In the genomic region with DNA sequence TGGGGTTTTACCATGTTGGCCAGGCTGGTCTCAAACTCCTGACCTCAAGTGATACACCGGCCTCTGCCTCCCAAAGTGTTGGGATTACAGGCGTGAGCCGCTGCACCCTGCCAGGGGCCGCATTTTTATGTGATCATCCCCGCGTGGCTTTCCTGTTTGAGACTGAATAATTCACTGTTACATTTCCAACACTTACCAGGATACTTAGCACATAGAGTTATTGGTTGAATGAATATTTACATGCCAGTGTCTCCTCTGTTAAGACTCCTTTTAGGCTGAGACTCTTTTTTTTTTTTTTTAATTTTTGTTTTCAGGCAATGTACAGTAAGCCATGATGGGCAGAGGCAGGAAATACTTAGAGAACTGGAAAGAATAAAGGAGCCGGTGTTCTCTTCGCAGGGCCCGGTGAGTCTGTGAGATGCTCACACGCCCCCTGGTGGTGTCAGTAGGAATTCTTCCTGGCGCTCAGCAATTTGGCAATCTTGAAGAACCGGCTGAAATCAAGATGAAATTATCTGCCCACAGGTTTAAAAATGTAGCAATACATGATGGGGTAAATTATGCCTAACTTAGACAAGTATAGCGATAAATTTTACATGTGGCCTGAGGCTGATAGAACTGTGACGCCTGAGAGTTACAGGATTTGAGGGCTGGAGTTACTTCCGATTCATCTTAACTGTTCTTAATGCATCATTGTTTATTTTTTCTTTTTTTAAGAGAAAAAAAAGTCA, we compare ENCODE assay signal across 8 cellular contexts. TPM values are rescaled to one million over a fixed set of nuclear protein-coding genes. Genes with fewer than 3 reads are reported as not detected.
DNase-seq lines count a peak whose midpoint lies in the region; ATAC-seq and TF ChIP-seq lines count a peak whose summit lies in the region.

No MANE protein-coding gene starts in this region.

- peak overlapping the region; percentile 39; the same call in 1 of the 2 replicates for H3K4me2 ChIP-seq in BLaER1

- no peaks in the 10 kb centered on the region for H3K9me3 ChIP-seq in BLaER1

- 10 to 11% methylated on average over 15 of the region's 15 CpGs for WGBS in lower leg skin, 2 donors

- no peak overlapping the region for H3K9ac ChIP-seq in BLaER1

- CTCF ChIA-PET in HEK293T (lab: Yijun Ruan, JAX), result no interaction called here

- TF ChIP-seq CTCF in coronary artery (IDR thresholded peaks at IDR 0.05), result peak; percentile 89
- TF ChIP-seq CTCF in lower leg skin (IDR thresholded peaks at IDR 0.05), result peak in 1 of 3 donors; percentile 79

- H3K27ac ChIP-seq in BLaER1 (no peak overlapping the region), coronary artery (no peak overlapping the region)

- no peaks in the 10 kb centered on the region for H3K27me3 ChIP-seq in BLaER1

- no peaks in the 10 kb centered on the region for H3K36me3 ChIP-seq in BLaER1

- intact Hi-C loops in lower leg skin (cut with DNase I; ENCODE audit: low total_unique reads), result no loop called here

- peaks cover 5% of the 10 kb centered on the region; the same call in 1 of the 2 replicates for H3K4me1 ChIP-seq in BLaER1

- no peaks in the 10 kb centered on the region for H4K20me1 ChIP-seq in BLaER1

- H3K4me3 ChIP-seq in BLaER1 (no peak overlapping the region), coronary artery (no peak overlapping the region), lower leg skin (ENCODE audit: low read depth, poor library complexity, severe bottlenecking) (no peak overlapping the region)

- POLR2A ChIA-PET in HEK293T (lab: Yijun Ruan, JAX), result no interaction called here

- DNase-seq in HEK293T (ENCODE audit: extremely low spot score) (peak; percentile 80), NCI-H748 treated with DMSO at 0.1 percent for 48 hours (lab: John Stamatoyannopoulos, UW) (peak; percentile 30), coronary artery (ENCODE audit: low spot score) (no peak), lower leg skin (ENCODE audit: low spot score in 2 of 2) (peak; percentile 80 to 96)
- peak; percentile 80 for DNase-seq in activated CD4-positive, alpha-beta T cell treated with anti-CD3 and anti-CD28 coated beads, Interleukin-2, amount 50 U/mL, for 1 hour
- peak; percentile 43 to 67 (median 60) for DNase-seq in stimulated activated CD4-positive, alpha-beta T cell treated with anti-CD3 and anti-CD28 coated beads, TNF-alpha, amount 100 ng/mL, for 1 hour (ENCODE audit: low read depth in 3 of 3, low spot score in 1 of 3)

- ATAC-seq in GM18520 (IDR thresholded peaks at IDR 0.05; ENCODE audit: unreplicated experiment), result no peak

- no peak for TF ChIP-seq POLR2A in lower leg skin (IDR thresholded peaks at IDR 0.05)

TF ChIP-seq in HEK293T, 16 proteins besides CTCF, POLR2A, EP300 and RAD21:
- TF ChIP-seq LEF1 (IDR thresholded peaks at IDR 0.05; ENCODE audit: borderline replicate concordance) (no peak), ZNF384 (IDR thresholded peaks at IDR 0.05) (no peak), L3MBTL2 (conservative IDR thresholded peaks at IDR 0.05) (no peak; the same call in 1 of the 2 replicates)
- TF ChIP-seq, protein P1, sequence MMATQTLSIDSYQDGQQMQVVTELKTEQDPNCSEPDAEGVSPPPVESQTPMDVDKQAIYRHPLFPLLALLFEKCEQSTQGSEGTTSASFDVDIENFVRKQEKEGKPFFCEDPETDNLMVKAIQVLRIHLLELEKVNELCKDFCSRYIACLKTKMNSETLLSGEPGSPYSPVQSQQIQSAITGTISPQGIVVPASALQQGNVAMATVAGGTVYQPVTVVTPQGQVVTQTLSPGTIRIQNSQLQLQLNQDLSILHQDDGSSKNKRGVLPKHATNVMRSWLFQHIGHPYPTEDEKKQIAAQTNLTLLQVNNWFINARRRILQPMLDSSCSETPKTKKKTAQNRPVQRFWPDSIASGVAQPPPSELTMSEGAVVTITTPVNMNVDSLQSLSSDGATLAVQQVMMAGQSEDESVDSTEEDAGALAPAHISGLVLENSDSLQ (IDR thresholded peaks at IDR 0.05), result 0 out of 2 replicates have a peak, but pooled peaks have one; percentile 1

RNA-seq across cellular contexts. Expression of a gene that starts 7.6 kb away (rescaled TPM):
- 100 to 1,000 TPM in 2 of 4 donors, 10 to 100 TPM in 2; 48.7 to 166 (median 103) TPM for total RNA-seq in lower leg skin

RNA-seq across cellular contexts. Expression of a gene that starts 13.2 kb away (rescaled TPM):
- 1 to 10 TPM; 5.3 to 8.2 (median 6.2) TPM for total RNA-seq in lower leg skin

RNA-seq across cellular contexts. Expression of a gene that starts 54.2 kb away (rescaled TPM):
- total RNA-seq in lower leg skin, result 1 to 10 TPM in 3 of 4 donors, under 1 TPM in 1; 0.65 to 3.7 (median 1.3) TPM
